ENCODE assay signal across 11 cellular contexts in the genomic region with DNA sequence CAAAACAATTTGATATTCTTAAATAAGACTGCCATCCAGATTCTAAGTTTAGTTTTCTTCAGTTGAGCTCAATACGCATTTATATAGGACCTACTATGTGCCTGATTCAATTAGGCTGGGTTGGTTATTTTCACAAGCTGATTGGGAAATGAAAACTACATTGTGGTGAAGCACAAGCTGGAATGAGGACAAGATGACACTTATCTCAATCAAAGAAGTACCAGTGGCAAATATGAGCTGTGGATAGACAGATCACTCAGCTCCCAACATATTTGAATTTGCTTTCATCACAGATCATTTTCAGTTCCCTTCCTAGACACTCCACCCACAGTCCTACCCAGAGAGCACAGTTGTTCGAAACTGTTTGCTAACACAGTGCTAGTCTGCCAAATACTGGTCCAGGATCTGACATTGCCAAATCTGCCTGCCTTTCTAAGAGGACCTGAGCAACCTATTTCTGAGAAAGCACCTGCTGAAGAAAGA.
DNase-seq lines count a peak whose midpoint lies in the region; ATAC-seq lines count a peak whose summit lies in the region.
"Had no signal": no experiment of that assay in that cellular context is flagged by ENCODE, and none has a peak within 500 bp of the region (broad histone marks: within the 10 kb centered on the region; RNA-seq: fewer than 3 reads in every experiment).

No MANE protein-coding gene starts in this region.

- H3K4me1 ChIP-seq in effector memory CD4-positive, alpha-beta T cell (ENCODE audit: control insufficient read depth, insufficient read depth, low read length, poor library complexity, severe bottlenecking): no peaks in the 10 kb centered on the region

- DNase-seq in fibroblast of gingiva (ENCODE audit: low read depth): peak; percentile 26
- DNase-seq in mucosa of gallbladder (ENCODE audit: low spot score): no peak
- DNase-seq in effector memory CD4-positive, alpha-beta T cell: no peak
- DNase-seq in GDM1 (lab: John Stamatoyannopoulos, UW): no peak
- DNase-seq in NCI-H2196 (lab: John Stamatoyannopoulos, UW; ENCODE audit: unreplicated experiment): no peak
- DNase-seq: activated CD8-positive, alpha-beta memory T cell treated with anti-CD3 and anti-CD28 coated beads for 24 hours; COR-L47 had no signal

- ATAC-seq in GM18861 (IDR thresholded peaks at IDR 0.05; ENCODE audit: unreplicated experiment): peak; percentile 62
- peak; percentile 85 for ATAC-seq in GM21619 (IDR thresholded peaks at IDR 0.05; ENCODE audit: unreplicated experiment)
- ATAC-seq in HG03280 (IDR thresholded peaks at IDR 0.05; ENCODE audit: unreplicated experiment): peak; percentile 82

- H3K9me3 ChIP-seq in effector memory CD4-positive, alpha-beta T cell (ENCODE audit: control insufficient read depth, low read length): no peaks in the 10 kb centered on the region

- H3K36me3 ChIP-seq in effector memory CD4-positive, alpha-beta T cell (ENCODE audit: control insufficient read depth, insufficient read depth, low read length): no peaks in the 10 kb centered on the region

- H3K4me3 ChIP-seq in effector memory CD4-positive, alpha-beta T cell (ENCODE audit: insufficient read depth, low read depth, low read length, poor library complexity, severe bottlenecking): no peak overlapping the region
- H3K4me3 ChIP-seq: lung had no signal

- no peaks in the 10 kb centered on the region for H3K27me3 ChIP-seq in effector memory CD4-positive, alpha-beta T cell (replicated peaks; ENCODE audit: control insufficient read depth, insufficient read depth, low read length, poor library complexity, severe bottlenecking)

- H3K27ac ChIP-seq in effector memory CD4-positive, alpha-beta T cell (ENCODE audit: insufficient read depth, low read length, poor library complexity, severe bottlenecking): no peak overlapping the region
